ENCODE assay signal across 1 cellular context in genomic region chr4:121938282-121939092, GRCh38.
TF ChIP-seq lines count a peak whose summit lies in the region.

No MANE protein-coding gene starts in this region.

TF ChIP-seq in IMR-90, 13 proteins besides CTCF, POLR2A, EP300 and RAD21:
- TF ChIP-seq ELK1 (IDR thresholded peaks at IDR 0.05; ENCODE audit: borderline replicate concordance, low read depth, low read length): no peak
- no peak for TF ChIP-seq MXI1 (IDR thresholded peaks at IDR 0.05; ENCODE audit: borderline replicate concordance, low read depth, low read length)
- TF ChIP-seq USF2 (IDR thresholded peaks at IDR 0.05; ENCODE audit: low read depth, low read length): no peak
- no peak for TF ChIP-seq MAFK (IDR thresholded peaks at IDR 0.05; ENCODE audit: low read depth, low read length)
- TF ChIP-seq BHLHE40 (IDR thresholded peaks at IDR 0.05; ENCODE audit: low read depth, low read length): no peak
- TF ChIP-seq RCOR1 (IDR thresholded peaks at IDR 0.05; ENCODE audit: insufficient replicate concordance, low read length): no peak
- TF ChIP-seq MAZ (IDR thresholded peaks at IDR 0.05; ENCODE audit: borderline replicate concordance, low read depth, low read length): no peak
- TF ChIP-seq FOS (IDR thresholded peaks at IDR 0.05; ENCODE audit: low read depth, low read length): no peak
- TF ChIP-seq RFX5 (IDR thresholded peaks at IDR 0.05; ENCODE audit: low read depth, low read length): no peak
- TF ChIP-seq SMC3 (IDR thresholded peaks at IDR 0.05; ENCODE audit: low read depth, low read length): no peak
- no peak for TF ChIP-seq CHD1 (IDR thresholded peaks at IDR 0.05; ENCODE audit: low read depth, low read length)
- no peak for TF ChIP-seq NFE2L2 (IDR thresholded peaks at IDR 0.05; ENCODE audit: low read depth, low read length)
- TF ChIP-seq CEBPB (IDR thresholded peaks at IDR 0.05; ENCODE audit: low read depth, low read length): no peak
